ENCODE assay signal across 1 cellular context in the genomic region with DNA sequence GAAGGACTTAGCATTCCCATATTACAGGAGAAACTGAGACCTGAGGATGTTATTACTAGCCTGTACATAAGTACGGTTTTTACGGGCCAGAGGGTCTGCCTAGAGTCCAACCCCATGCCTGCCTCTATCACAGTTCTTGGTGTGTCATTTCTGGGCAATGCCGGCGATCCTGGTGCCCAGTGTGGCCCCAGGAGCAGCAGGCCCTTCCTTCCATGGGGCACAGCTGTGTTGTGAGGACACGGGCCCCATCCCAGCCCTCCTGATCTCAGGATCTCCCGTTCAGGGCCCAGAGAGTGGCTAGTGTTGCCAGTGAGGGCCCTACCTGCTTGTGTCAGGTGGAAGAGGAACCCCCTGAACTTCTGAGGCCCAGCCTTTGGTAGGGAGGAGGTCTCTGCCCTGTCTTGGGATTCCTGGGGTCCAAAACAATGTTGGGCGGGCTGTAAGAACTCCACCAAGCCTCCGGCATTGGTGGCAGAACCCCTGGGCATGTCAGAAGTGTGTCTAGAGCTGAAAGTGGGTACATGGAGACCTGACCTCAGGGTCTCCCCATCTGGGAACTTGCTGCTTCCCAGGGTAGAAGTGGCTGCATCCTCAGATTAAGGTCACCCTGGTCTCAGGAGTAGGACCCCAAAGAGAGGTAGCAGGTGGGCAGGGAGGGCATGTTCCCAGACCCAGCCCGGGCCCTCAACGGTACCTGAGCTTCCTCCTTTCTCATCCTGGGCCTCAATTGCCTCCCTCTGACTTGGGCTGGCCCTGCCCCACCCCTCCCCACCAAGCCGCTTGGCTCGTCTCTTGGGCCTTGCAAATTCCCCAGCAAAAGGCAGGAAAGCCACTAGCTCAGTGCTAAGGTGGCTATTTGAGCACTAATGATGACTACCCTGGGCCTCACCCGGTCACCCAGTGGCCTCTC.
TF ChIP-seq lines count a peak whose summit lies in the region.

No MANE protein-coding gene starts in this region.

TF ChIP-seq in HepG2, 621 proteins besides CTCF, POLR2A, EP300 and RAD21 (continued from another document):
- TF ChIP-seq, protein P1, sequence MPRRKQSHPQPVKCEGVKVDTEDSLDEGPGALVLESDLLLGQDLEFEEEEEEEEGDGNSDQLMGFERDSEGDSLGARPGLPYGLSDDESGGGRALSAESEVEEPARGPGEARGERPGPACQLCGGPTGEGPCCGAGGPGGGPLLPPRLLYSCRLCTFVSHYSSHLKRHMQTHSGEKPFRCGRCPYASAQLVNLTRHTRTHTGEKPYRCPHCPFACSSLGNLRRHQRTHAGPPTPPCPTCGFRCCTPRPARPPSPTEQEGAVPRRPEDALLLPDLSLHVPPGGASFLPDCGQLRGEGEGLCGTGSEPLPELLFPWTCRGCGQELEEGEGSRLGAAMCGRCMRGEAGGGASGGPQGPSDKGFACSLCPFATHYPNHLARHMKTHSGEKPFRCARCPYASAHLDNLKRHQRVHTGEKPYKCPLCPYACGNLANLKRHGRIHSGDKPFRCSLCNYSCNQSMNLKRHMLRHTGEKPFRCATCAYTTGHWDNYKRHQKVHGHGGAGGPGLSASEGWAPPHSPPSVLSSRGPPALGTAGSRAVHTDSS (CRISPR knock-in tag; conservative IDR thresholded peaks at IDR 0.05), result no peak
- no peak for TF ChIP-seq ZNF331 (CRISPR knock-in tag; IDR thresholded peaks at IDR 0.05)
- no peak for TF ChIP-seq ZNF441 (CRISPR knock-in tag; IDR thresholded peaks at IDR 0.05; ENCODE audit: borderline replicate concordance)
- TF ChIP-seq ZNF207 (IDR thresholded peaks at IDR 0.05; ENCODE audit: borderline replicate concordance), result no peak
- no peak for TF ChIP-seq RARG (CRISPR knock-in tag; IDR thresholded peaks at IDR 0.05; ENCODE audit: low read depth)
- TF ChIP-seq HNF4G (IDR thresholded peaks at IDR 0.05; ENCODE audit: borderline replicate concordance, low read depth, low read length), result no peak
- no peak for TF ChIP-seq HNF4G (CRISPR knock-in tag; IDR thresholded peaks at IDR 0.05; ENCODE audit: borderline replicate concordance, low read depth)
- TF ChIP-seq CAMTA2 (CRISPR knock-in tag; IDR thresholded peaks at IDR 0.05; ENCODE audit: borderline replicate concordance), result no peak
- no peak for TF ChIP-seq ZNF777 (CRISPR knock-in tag; IDR thresholded peaks at IDR 0.05)
- no peak for TF ChIP-seq PHF21A (CRISPR knock-in tag; IDR thresholded peaks at IDR 0.05)
